Comparison of ENCODE assay signal across 11 cellular contexts in the genomic region with DNA sequence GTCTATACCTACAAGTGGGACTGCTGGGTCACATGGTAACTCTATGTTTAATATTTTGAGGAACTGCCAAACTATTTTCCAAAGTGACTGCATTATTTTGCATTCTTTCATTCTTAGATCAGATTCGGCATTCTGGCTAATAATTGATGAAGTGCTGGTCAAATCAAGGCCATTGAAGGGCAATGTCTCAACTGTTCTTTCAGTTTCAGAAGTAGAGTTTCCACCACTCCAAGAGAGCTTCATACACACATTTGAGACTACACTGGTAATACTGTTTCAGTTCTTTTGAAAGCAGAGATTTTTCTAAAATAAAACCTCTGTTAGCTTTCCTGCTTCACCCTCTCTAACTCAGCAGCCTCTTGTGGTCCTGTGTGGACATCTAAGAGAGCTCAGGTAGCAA.
DNase-seq lines count a peak whose midpoint lies in the region; ATAC-seq and TF ChIP-seq lines count a peak whose summit lies in the region.
"Had no signal": no experiment of that assay in that cellular context is flagged by ENCODE, and none has a peak within 500 bp of the region (broad histone marks: within the 10 kb centered on the region; RNA-seq: fewer than 3 reads in every experiment).

No MANE protein-coding gene starts in this region.

- H3K9me3 Mint-ChIP-seq in glutamatergic neuron (ENCODE audit: unreplicated experiment) = peaks cover 10% of the 10 kb centered on the region
- no peaks in the 10 kb centered on the region for H3K9me3 Mint-ChIP-seq in type B pancreatic cell
- H3K9me3 Mint-ChIP-seq: IgD-negative memory B cell had no signal

- ATAC-seq in GM18873 (IDR thresholded peaks at IDR 0.05; ENCODE audit: low FRiP score, unreplicated experiment) (peak; percentile 80), GM21526 (IDR thresholded peaks at IDR 0.05; ENCODE audit: low FRiP score, unreplicated experiment) (peak; percentile 78), HG03095 (IDR thresholded peaks at IDR 0.05; ENCODE audit: unreplicated experiment) (peak; percentile 58)
- ATAC-seq: naive thymus-derived CD4-positive, alpha-beta T cell had no signal

- no peak for DNase-seq in glutamatergic neuron
- DNase-seq in activated effector memory CD4-positive, alpha-beta T cell treated with Interleukin-2 at 50 U/mL for 16 hours = no peak
- no peak for DNase-seq in DMS 273 (lab: John Stamatoyannopoulos, UW; ENCODE audit: unreplicated experiment)
- no peak for DNase-seq in type B pancreatic cell (ENCODE audit: extremely low spot score, unreplicated experiment)
- DNase-seq in HT-29 (ENCODE audit: low spot score) = no peak
- DNase-seq: GF-D8; naive thymus-derived CD4-positive, alpha-beta T cell had no signal

- H3K4me1 Mint-ChIP-seq in glutamatergic neuron (ENCODE audit: low read depth, unreplicated experiment) (peaks cover 65% of the 10 kb centered on the region), type B pancreatic cell (ENCODE audit: unreplicated experiment) (peaks cover 27% of the 10 kb centered on the region)

- no peak overlapping the region for H3K4me3 Mint-ChIP-seq in glutamatergic neuron (ENCODE audit: unreplicated experiment)
- H3K4me3 Mint-ChIP-seq in type B pancreatic cell = no peak overlapping the region
- H3K4me3 Mint-ChIP-seq: IgD-negative memory B cell; naive thymus-derived CD4-positive, alpha-beta T cell had no signal

- peaks cover 8% of the 10 kb centered on the region for H3K27me3 Mint-ChIP-seq in glutamatergic neuron (ENCODE audit: unreplicated experiment)
- peaks cover 18% of the 10 kb centered on the region for H3K27me3 Mint-ChIP-seq in type B pancreatic cell

- TF ChIP-seq CTCF in glutamatergic neuron (IDR thresholded peaks at IDR 0.05; ENCODE audit: partially characterized antibody, unreplicated experiment) (no peak), type B pancreatic cell (conservative IDR thresholded peaks at IDR 0.05) (no peak)

- H3K36me3 Mint-ChIP-seq in glutamatergic neuron (ENCODE audit: unreplicated experiment) = peaks cover 3% of the 10 kb centered on the region
- H3K36me3 Mint-ChIP-seq in type B pancreatic cell = no peaks in the 10 kb centered on the region
- H3K36me3 Mint-ChIP-seq: IgD-negative memory B cell; naive thymus-derived CD4-positive, alpha-beta T cell had no signal

- H3K27ac Mint-ChIP-seq in glutamatergic neuron (ENCODE audit: unreplicated experiment) = peak overlapping the region; percentile 89
- no peak overlapping the region for H3K27ac Mint-ChIP-seq in type B pancreatic cell
- H3K27ac Mint-ChIP-seq: IgD-negative memory B cell; naive thymus-derived CD4-positive, alpha-beta T cell had no signal
